Comparison of ENCODE assay signal across 8 cellular contexts in genomic region chr3:179451335-179452165, GRCh38. TPM values are rescaled to one million over a fixed set of nuclear protein-coding genes. Genes with fewer than 3 reads are reported as not detected.
DNase-seq lines count a peak whose midpoint lies in the region; ATAC-seq and TF ChIP-seq lines count a peak whose summit lies in the region.

Gene GNB4 (minus strand): TSS chr3:179451470. CDS start chr3:179426200, 25,270 bp downstream.

- DNase-seq in AG20443 (ENCODE audit: low spot score) (peak; percentile 94), NCI-H2196 (lab: John Stamatoyannopoulos, UW; ENCODE audit: unreplicated experiment) (peak; percentile 93), colonic mucosa (peak; percentile 61), kidney tubule cell (ENCODE audit: low spot score) (peak; percentile 81)
- DNase-seq in stimulated activated CD4-positive, alpha-beta T cell treated with anti-CD3 and anti-CD28 coated beads, Interleukin-15, amount 100 ng/mL, for 48 hours (ENCODE audit: low read depth in 2 of 2), result peak; percentile 10 to 11

- peak within 1 kb of the TSS; percentile 36 for H3K4me3 ChIP-seq in colonic mucosa

- intact Hi-C loops in colonic mucosa (cut with DNase I), result no loop called here

- no peaks in the 10 kb centered on the region for H3K36me3 ChIP-seq in colonic mucosa

- H3K27ac ChIP-seq in VCaP (peak within 1 kb of the TSS; percentile 40; the same call in 1 of the 2 replicates), colonic mucosa (peak within 1 kb of the TSS; percentile 79)

- no peaks in the 10 kb centered on the region for H3K4me1 ChIP-seq in colonic mucosa

- no peaks in the 10 kb centered on the region for H3K9me3 ChIP-seq in colonic mucosa

- H3K27me3 ChIP-seq in colonic mucosa, result no peaks in the 10 kb centered on the region

- peak within 1 kb of the TSS; percentile 61 to 68 for H3K9ac ChIP-seq in colonic mucosa (ENCODE audit: low read depth in 2 of 2, low read length in 2 of 2)

- TF ChIP-seq CTCF in VCaP (conservative IDR thresholded peaks at IDR 0.05) (no peak), colonic mucosa (IDR thresholded peaks at IDR 0.05) (no peak)

- ATAC-seq in GM18907 (IDR thresholded peaks at IDR 0.05; ENCODE audit: unreplicated experiment), result peak; percentile 82
- peak; percentile 73 for ATAC-seq in HG03108 (IDR thresholded peaks at IDR 0.05; ENCODE audit: unreplicated experiment)

RNA-seq across cellular contexts. Expression of gene GNB4, which starts in this region (rescaled TPM):
- total RNA-seq in colonic mucosa, result 10 to 100 TPM in 1 of 2 donors, 1 to 10 TPM in 1; 3.1 to 10.4 TPM

Comparison
In these comparisons a context has a peak if more than half of its experiments do, and no peak if none do; other contexts are left out.
1. Peak in every context shown above with its lines: DNase-seq, ATAC-seq, H3K4me3 ChIP-seq and H3K27ac ChIP-seq.
2. DNase-seq: peak in every context shown above with its lines; median percentile 94 in AG20443; 93 in NCI-H2196; 81 in kidney tubule cell; 61 in colonic mucosa; 10 in stimulated activated CD4-positive, alpha-beta T cell treated with anti-CD3 and anti-CD28 coated beads, Interleukin-15, amount 100 ng/mL, for 48 hours.